ENCODE assay signal across 8 cellular contexts in genomic region chr1:77888429-77889239, GRCh38. TPM values are rescaled to one million over a fixed set of nuclear protein-coding genes. Genes with fewer than 3 reads are reported as not detected.
DNase-seq lines count a peak whose midpoint lies in the region; ATAC-seq and TF ChIP-seq lines count a peak whose summit lies in the region.

Gene NEXN (plus strand): TSS chr1:77888624. CDS start chr1:77916107, 27,483 bp downstream.

- peaks cover 2% of the 10 kb centered on the region for H3K9me3 Mint-ChIP-seq in nephron

- H3K4me1 Mint-ChIP-seq in nephron: peaks cover 36% of the 10 kb centered on the region

- TF ChIP-seq EP300 in gastroesophageal sphincter (IDR thresholded peaks at IDR 0.05): no peak

- peak; percentile 70 for ATAC-seq in GM21786 (IDR thresholded peaks at IDR 0.05; ENCODE audit: unreplicated experiment)
- ATAC-seq in gastroesophageal sphincter: peak; percentile 88

- H3K4me3 ChIP-seq in gastroesophageal sphincter (peak within 1 kb of the TSS; percentile 74 to 83), urinary bladder (ENCODE audit: low read depth, low read length) (peak within 1 kb of the TSS; percentile 85)

- TF ChIP-seq CTCF in gastroesophageal sphincter (IDR thresholded peaks at IDR 0.05): peak in 1 of 4 experiments; percentile 16
- TF ChIP-seq CTCF in nephron (IDR thresholded peaks at IDR 0.05; ENCODE audit: unreplicated experiment in 3 of 3): no peak

- no peaks in the 10 kb centered on the region for H3K27me3 ChIP-seq in gastroesophageal sphincter

- H3K36me3 Mint-ChIP-seq in nephron (ENCODE audit: low read depth): peaks cover 12% of the 10 kb centered on the region

- peak within 1 kb of the TSS; percentile 96 to 99 (median 99) for H3K27ac Mint-ChIP-seq in nephron

- peaks cover 0 to 38% (median 4%) of the 10 kb centered on the region in 3 donors for H3K4me1 ChIP-seq in gastroesophageal sphincter
- H3K4me1 ChIP-seq in urinary bladder (ENCODE audit: insufficient read depth): no peaks in the 10 kb centered on the region

- WGBS in gastroesophageal sphincter (ENCODE audit: low coverage in 1 of 2), 2 donors: 11% methylated on average over 3 of the region's 62 CpGs; no CpG with 5 or more reads in 1 of the 2 donors
- WGBS in urinary bladder: under 1% methylated on average over 62 of the region's 62 CpGs

- peak; percentile 82 for DNase-seq in EL
- peak; percentile 13 for DNase-seq in NCI-H226
- DNase-seq in activated naive CD4-positive, alpha-beta T cell treated with anti-CD3 and anti-CD28 coated beads, Interleukin-2, amount 50 U/mL, for 16 hours: peak; percentile 24
- no peak for DNase-seq in HT-29 (ENCODE audit: low spot score)

- H3K9me3 ChIP-seq in gastroesophageal sphincter: no peaks in the 10 kb centered on the region

- no peaks in the 10 kb centered on the region for H3K27me3 Mint-ChIP-seq in nephron (ENCODE audit: low read depth)

- H3K27ac ChIP-seq in gastroesophageal sphincter: peak within 1 kb of the TSS; percentile 82 to 98 (median 96)
- H3K27ac ChIP-seq in urinary bladder (ENCODE audit: low read depth): peak within 1 kb of the TSS; percentile 60

- peaks cover 0 to 2% of the 10 kb centered on the region in 2 donors for H3K36me3 ChIP-seq in gastroesophageal sphincter
- no peaks in the 10 kb centered on the region for H3K36me3 ChIP-seq in urinary bladder (ENCODE audit: insufficient read depth)

- peak within 1 kb of the TSS; percentile 87 to 92 (median 92) for H3K4me3 Mint-ChIP-seq in nephron

- peak; percentile 79 to 83 for TF ChIP-seq POLR2A in gastroesophageal sphincter (IDR thresholded peaks at IDR 0.05)

RNA-seq across cellular contexts. Expression of gene NEXN, which starts in this region (rescaled TPM):
- total RNA-seq in gastroesophageal sphincter (100 to 1,000 TPM; 142 to 359 (median 213) TPM), urinary bladder (34.0 TPM)
- 86.1 TPM for polyA plus RNA-seq in urinary bladder
- not detected in 2 replicates for total RNA-seq in HT-29 (2014; rRNA removed; shearing (Covaris generic))

Comparison
In these comparisons a context has a peak if more than half of its experiments do, and no peak if none do; other contexts are left out.
1. RNA of gene NEXN (total RNA-seq): 142 to 359 TPM in gastroesophageal sphincter and 34.0 TPM in urinary bladder (single experiment); not detected in HT-29; every median in the first group is over 10 times any median in the second.